ENCODE assay signal across 24 cellular contexts in the genomic region with DNA sequence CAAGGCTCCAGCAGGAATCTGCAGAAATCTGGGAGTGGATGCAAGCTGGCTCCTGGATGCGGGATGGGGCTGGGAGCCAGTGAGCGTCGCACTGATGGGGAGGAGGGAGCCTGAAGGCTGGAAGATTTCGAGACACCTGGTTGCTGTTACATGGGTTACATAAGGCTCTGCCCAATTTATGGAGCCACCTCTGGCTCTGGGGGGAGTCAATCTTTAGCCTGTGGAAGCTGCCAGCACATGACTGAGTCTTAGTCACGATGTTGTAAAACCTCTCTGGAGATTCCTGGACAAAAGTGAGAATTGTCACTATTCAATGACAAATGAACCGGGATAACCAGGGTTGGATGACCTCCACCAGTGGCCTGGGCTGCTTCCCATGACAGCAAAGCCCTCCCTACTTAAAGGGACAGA. TPM values are rescaled to one million over a fixed set of nuclear protein-coding genes. Genes with fewer than 3 reads are reported as not detected.
DNase-seq lines count a peak whose midpoint lies in the region; ATAC-seq, FAIRE-seq and TF ChIP-seq lines count a peak whose summit lies in the region.
"Had no signal": no experiment of that assay in that cellular context is flagged by ENCODE, and none has a peak within 500 bp of the region (broad histone marks: within the 10 kb centered on the region; RNA-seq: fewer than 3 reads in every experiment).

No MANE protein-coding gene starts in this region.

- H3K36me3 ChIP-seq in right lobe of liver, result no peaks in the 10 kb centered on the region
- no peaks in the 10 kb centered on the region for H3K36me3 ChIP-seq in HepG2 (replicated peaks in 1 of 2; ENCODE audit: control insufficient read depth in 1 of 2, insufficient read depth in 2 of 2, low read length in 2 of 2)
- H3K36me3 ChIP-seq in breast epithelium, result no peaks in the 10 kb centered on the region
- H3K36me3 ChIP-seq in ascending aorta, result no peaks in the 10 kb centered on the region
- H3K36me3 ChIP-seq: cardiac muscle cell, SJSA1, spleen, thoracic aorta had no signal

- no TSS peak for BruUV-seq in HepG2 (replicated peaks; lab: Mats Ljungman, UMichigan)

- H3K79me2 ChIP-seq in HepG2 (ENCODE audit: insufficient read depth, low read length), result no peaks in the 10 kb centered on the region

- ATAC-seq in right lobe of liver, result peak; percentile 25 to 77 (median 56)
- no peak for ATAC-seq in HepG2
- ATAC-seq in left lobe of liver, result peak; percentile 81
- ATAC-seq: naive thymus-derived CD8-positive, alpha-beta T cell had no signal

- H3K27me3 ChIP-seq in right lobe of liver, result no peaks in the 10 kb centered on the region
- peaks cover 0 to 3% of the 10 kb centered on the region in 2 experiments; a peak in 1 of 5 replicates for H3K27me3 ChIP-seq in HepG2 (ENCODE audit: control insufficient read depth in 1 of 2, insufficient read depth in 2 of 2, low read length in 2 of 2)
- H3K27me3 ChIP-seq in breast epithelium, result no peaks in the 10 kb centered on the region
- no peaks in the 10 kb centered on the region for H3K27me3 ChIP-seq in ascending aorta
- H3K27me3 ChIP-seq: cardiac muscle cell, dorsolateral prefrontal cortex, SJSA1, spleen had no signal

- TF ChIP-seq EP300 in HepG2 (IDR thresholded peaks at IDR 0.05; ENCODE audit: low read depth in 2 of 2, low read length in 2 of 2), result no peak
- TF ChIP-seq EP300 in HepG2 (CRISPR knock-in tag; IDR thresholded peaks at IDR 0.05; ENCODE audit: borderline replicate concordance), result no peak

- peaks cover 0 to 27% (median 6%) of the 10 kb centered on the region in 4 donors for H3K4me1 ChIP-seq in right lobe of liver
- no peaks in the 10 kb centered on the region for H3K4me1 ChIP-seq in HepG2 (ENCODE audit: insufficient read depth, low read length)
- H3K4me1 ChIP-seq in breast epithelium, result no peaks in the 10 kb centered on the region
- H3K4me1 ChIP-seq in ascending aorta, result peaks cover 0 to 2% of the 10 kb centered on the region in 2 donors
- H3K4me1 ChIP-seq: SJSA1 had no signal

- in situ Hi-C loops in HepG2 (cut with HindIII; ENCODE audit: extremely low pct_ligation_motif_present, low pct_unique_long_range_greater_than_20kb), result no loop called here

- H3K9me3 ChIP-seq in right lobe of liver (no peaks in the 10 kb centered on the region), HepG2 (ENCODE audit: low read length) (no peaks in the 10 kb centered on the region), breast epithelium (no peaks in the 10 kb centered on the region), ascending aorta (no peaks in the 10 kb centered on the region)
- H3K9me3 ChIP-seq: SJSA1, thoracic aorta had no signal

- H4K20me1 ChIP-seq in HepG2 (ENCODE audit: insufficient read depth, low read length), result no peaks in the 10 kb centered on the region

- DNase-seq in right lobe of liver (peak; percentile 28 to 74 (median 73)), HepG2 (ENCODE audit: low spot score) (no peak), breast epithelium (ENCODE audit: low spot score in 2 of 2) (no peak), left lobe of liver (ENCODE audit: low spot score) (peak; percentile 71), C1 segment of cervical spinal cord (lab: John Stamatoyannopoulos, UW) (no peak), NCI-H1417 treated with DMSO at 0.1 percent for 48 hours (lab: John Stamatoyannopoulos, UW) (no peak), SW 1271 (lab: John Stamatoyannopoulos, UW) (no peak), ascending aorta (ENCODE audit: low spot score in 2 of 2) (no peak)
- DNase-seq: activated CD4-positive, CD25-positive, alpha-beta regulatory T cell treated with anti-CD3 and anti-CD28 coated beads, Interleukin-2, amount 50 U/mL, for 72 hours; DMS153; dorsolateral prefrontal cortex; H7; head of caudate nucleus; KG1; naive thymus-derived CD8-positive, alpha-beta T cell; NCI-H1092 treated with DMSO at 0.1 percent for 48 hours; NCI-H526; spleen; T1000 had no signal

- H3K27ac ChIP-seq in right lobe of liver, result peak overlapping the region in 1 of 3 donors; percentile 32
- H3K27ac ChIP-seq in HepG2 (ENCODE audit: extremely low read length, insufficient read depth, low read length), result no peak overlapping the region
- peak overlapping the region; percentile 2 to 13 for H3K27ac ChIP-seq in breast epithelium
- H3K27ac ChIP-seq in ascending aorta, result no peak overlapping the region
- H3K27ac ChIP-seq: cardiac muscle cell, HL-60, SJSA1, spleen, thoracic aorta had no signal

- 28% methylated on average over 3 of the region's 6 CpGs for WGBS in right lobe of liver (ENCODE audit: insufficient coverage, low coverage, low lambda C conversion rate, missing lambda C conversion rate)
- 50% methylated on average over 5 of the region's 6 CpGs for WGBS in HepG2 (ENCODE audit: low lambda C conversion rate)

- H2AFZ ChIP-seq in HepG2 (ENCODE audit: low read length), result no peak overlapping the region

- no peak for TF ChIP-seq CTCF in right lobe of liver (IDR thresholded peaks at IDR 0.05)
- TF ChIP-seq CTCF in HepG2 (CRISPR knock-in tag; IDR thresholded peaks at IDR 0.05), result no peak
- no peak for TF ChIP-seq CTCF in breast epithelium (IDR thresholded peaks at IDR 0.05)
- TF ChIP-seq CTCF in ascending aorta (IDR thresholded peaks at IDR 0.05), result no peak

- intact Hi-C loops in right lobe of liver (cut with DNase I) (no loop called here), HepG2 (cut with micrococcal nuclease; ENCODE audit: unreplicated experiment) (no loop called here), breast epithelium (cut with DNase I; ENCODE audit: low total_unique reads) (no loop called here), ascending aorta (cut with DNase I) (no loop called here)

- no peak overlapping the region for H3K4me2 ChIP-seq in HepG2 (ENCODE audit: low read depth, low read length)

- H3K4me3 ChIP-seq in right lobe of liver, result no peak overlapping the region
- no peak overlapping the region for H3K4me3 ChIP-seq in HepG2 (replicated peaks in 1 of 3; ENCODE audit: insufficient read depth in 1 of 3, low read depth in 2 of 3, low read length in 3 of 3)
- H3K4me3 ChIP-seq in breast epithelium, result no peak overlapping the region
- no peak overlapping the region for H3K4me3 ChIP-seq in ascending aorta
- H3K4me3 ChIP-seq: cardiac muscle cell, dorsolateral prefrontal cortex, SJSA1, spleen, thoracic aorta had no signal

- TF ChIP-seq POLR2A in right lobe of liver (IDR thresholded peaks at IDR 0.05) (no peak), HepG2 (IDR thresholded peaks at IDR 0.05; ENCODE audit: insufficient read depth in 1 of 2, low read depth in 2 of 2, low read length in 2 of 2) (no peak), breast epithelium (IDR thresholded peaks at IDR 0.05) (no peak)

- no peak for FAIRE-seq in HepG2 (lab: Jason Lieb, UNC)
- FAIRE-seq: A204.1 had no signal

- POLR2A ChIA-PET in HepG2 (lab: Yijun Ruan, JAX), result no interaction called here

- TF ChIP-seq RAD21 in HepG2 (CRISPR knock-in tag; IDR thresholded peaks at IDR 0.05), result no peak

- CTCF ChIA-PET in HepG2 (lab: Yijun Ruan, JAX; ENCODE audit: low intra/inter-chr PET ratio, low total read pairs), result no interaction called here

- no peak overlapping the region for H3K9ac ChIP-seq in HepG2 (ENCODE audit: insufficient read depth, low read depth, low read length)

TF ChIP-seq in HepG2, 621 proteins besides CTCF, POLR2A, EP300 and RAD21 (continues in another document):
- TF ChIP-seq, protein P1, sequence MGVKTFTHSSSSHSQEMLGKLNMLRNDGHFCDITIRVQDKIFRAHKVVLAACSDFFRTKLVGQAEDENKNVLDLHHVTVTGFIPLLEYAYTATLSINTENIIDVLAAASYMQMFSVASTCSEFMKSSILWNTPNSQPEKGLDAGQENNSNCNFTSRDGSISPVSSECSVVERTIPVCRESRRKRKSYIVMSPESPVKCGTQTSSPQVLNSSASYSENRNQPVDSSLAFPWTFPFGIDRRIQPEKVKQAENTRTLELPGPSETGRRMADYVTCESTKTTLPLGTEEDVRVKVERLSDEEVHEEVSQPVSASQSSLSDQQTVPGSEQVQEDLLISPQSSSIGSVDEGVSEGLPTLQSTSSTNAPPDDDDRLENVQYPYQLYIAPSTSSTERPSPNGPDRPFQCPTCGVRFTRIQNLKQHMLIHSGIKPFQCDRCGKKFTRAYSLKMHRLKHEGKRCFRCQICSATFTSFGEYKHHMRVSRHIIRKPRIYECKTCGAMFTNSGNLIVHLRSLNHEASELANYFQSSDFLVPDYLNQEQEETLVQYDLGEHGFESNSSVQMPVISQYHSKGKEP (CRISPR knock-in tag; IDR thresholded peaks at IDR 0.05), result no peak

RNA-seq across cellular contexts. Expression of a gene that starts 51.1 kb away (rescaled TPM):
- total RNA-seq in right lobe of liver, result under 1 TPM in 4 of 6 experiments, not detected in 2; 0.11 to 0.66 (median 0.38) TPM
- total RNA-seq in HepG2 (2016; rRNA removed; fragmentation: Illumina TruSeq; extraction: Trizol), result 0.07 TPM in 1 of 2 replicates, not detected in the other
- total RNA-seq in HepG2 (2016; cell fraction: cytosol; rRNA removed; fragmentation: Illumina TruSeq; extraction: Trizol; ENCODE audit: low read depth), result not detected in 2 replicates
- not detected in 2 replicates for total RNA-seq in HepG2 (2016; cell fraction: insoluble cytoplasmic fraction; rRNA removed; fragmentation: Illumina TruSeq; extraction: Trizol)
- not detected in 2 replicates for total RNA-seq in HepG2 (2016; cell fraction: membrane; rRNA removed; fragmentation: Illumina TruSeq; extraction: Trizol)
- total RNA-seq in HepG2 (2016; cell fraction: nucleus; rRNA removed; fragmentation: Illumina TruSeq; extraction: Trizol), result not detected in 2 replicates
- not detected in 2 replicates for polyA plus RNA-seq in HepG2 (2011; rRNA removed)
- not detected in 2 replicates for polyA plus RNA-seq in HepG2 (2011; cell fraction: cytosol; rRNA removed)
- not detected in 2 replicates for polyA plus RNA-seq in HepG2 (2011; cell fraction: nucleus; rRNA removed)
- polyA plus RNA-seq in HepG2 (2012), result not detected in 2 replicates
- polyA plus RNA-seq in HepG2 (2016; cell fraction: cytosol; fragmentation: Illumina TruSeq; extraction: Trizol; ENCODE audit: low read depth), result not detected in 2 replicates
- polyA plus RNA-seq in HepG2 (2016; cell fraction: insoluble cytoplasmic fraction; fragmentation: Illumina TruSeq; extraction: Trizol; ENCODE audit: low read depth), result not detected in 2 replicates
- polyA plus RNA-seq in HepG2 (2016; cell fraction: membrane; fragmentation: Illumina TruSeq; extraction: Trizol; ENCODE audit: low read depth), result not detected in 2 replicates
- polyA plus RNA-seq in HepG2 (2016; cell fraction: nucleus; fragmentation: Illumina TruSeq; extraction: Trizol; ENCODE audit: insufficient read depth, low read depth), result not detected in 2 replicates
- polyA minus RNA-seq in HepG2 (2011; rRNA and poly(A)+ RNA removed; ENCODE audit: low replicate concordance), result 0.07 TPM in 1 of 2 replicates, not detected in the other
- polyA minus RNA-seq in HepG2 (2011; cell fraction: cytosol; rRNA and poly(A)+ RNA removed), result not detected in 2 replicates
- polyA minus RNA-seq in HepG2 (2011; cell fraction: nucleus; rRNA and poly(A)+ RNA removed), result not detected in 2 replicates
- 1 to 10 TPM in 2 of 3 donors, under 1 TPM in 1; 0.66 to 2.4 (median 1.3) TPM for total RNA-seq in breast epithelium
- 0.10 TPM for total RNA-seq in left lobe of liver
- total RNA-seq in ascending aorta, result not detected
- total RNA-seq: naive thymus-derived CD8-positive, alpha-beta T cell had no signal

Comparison
In these comparisons a context has a peak if more than half of its experiments do, and no peak if none do; other contexts are left out.
1. DNase-seq: peak in right lobe of liver (3 of 3) and left lobe of liver (single experiment); none in HepG2 (single experiment), breast epithelium (0 of 2), C1 segment of cervical spinal cord (0 of 14), NCI-H1417 treated with DMSO at 0.1 percent for 48 hours (single experiment), SW 1271 (0 of 2) and ascending aorta (0 of 2).
2. H3K27ac ChIP-seq: peak in breast epithelium (2 of 2); none in HepG2 (single experiment) and ascending aorta (0 of 2).